1 cellular context compared by ENCODE assay signal in genomic region chr17:20009052-20009301, GRCh38.
TF ChIP-seq lines count a peak whose summit lies in the region.

No MANE protein-coding gene starts in this region.

TF ChIP-seq in HepG2, 621 proteins besides CTCF, POLR2A, EP300 and RAD21 (continued from another document and continues in another):
- peak; percentile 40; the same call in 1 of the 2 replicates for TF ChIP-seq ZHX2 (IDR thresholded peaks at IDR 0.05; ENCODE audit: low read depth)
- TF ChIP-seq ZHX2 (CRISPR knock-in tag; IDR thresholded peaks at IDR 0.05; ENCODE audit: borderline replicate concordance), result 0 out of 2 replicates have a peak, but pooled peaks have one; percentile 38
- 0 out of 2 replicates have a peak, but pooled peaks have one; percentile 53 for TF ChIP-seq SPEN (CRISPR knock-in tag; IDR thresholded peaks at IDR 0.05; ENCODE audit: low read depth)
- TF ChIP-seq ZEB1 (IDR thresholded peaks at IDR 0.05; ENCODE audit: insufficient replicate concordance, low read depth), result no peak
- peak; percentile 92; the same call in 1 of the 2 replicates for TF ChIP-seq ZNF143 (CRISPR knock-in tag; IDR thresholded peaks at IDR 0.05)
- TF ChIP-seq HNF1B (CRISPR knock-in tag; IDR thresholded peaks at IDR 0.05), result no peak
- TF ChIP-seq ELK4 (CRISPR knock-in tag; IDR thresholded peaks at IDR 0.05; ENCODE audit: borderline replicate concordance), result no peak
- no peak for TF ChIP-seq ZNF766 (CRISPR knock-in tag; IDR thresholded peaks at IDR 0.05; ENCODE audit: borderline replicate concordance)
- TF ChIP-seq HINFP (CRISPR knock-in tag; IDR thresholded peaks at IDR 0.05; ENCODE audit: low read depth), result 0 out of 2 replicates have a peak, but pooled peaks have one; percentile 55
- TF ChIP-seq ELF4 (CRISPR knock-in tag; IDR thresholded peaks at IDR 0.05; ENCODE audit: borderline replicate concordance), result no peak
- TF ChIP-seq ZNF891 (CRISPR knock-in tag; IDR thresholded peaks at IDR 0.05), result no peak
- peak; percentile 98 for TF ChIP-seq THAP11 (CRISPR knock-in tag; IDR thresholded peaks at IDR 0.05)
- no peak for TF ChIP-seq NCOA1 (CRISPR knock-in tag; IDR thresholded peaks at IDR 0.05)
- no peak for TF ChIP-seq ZNF12 (CRISPR knock-in tag; IDR thresholded peaks at IDR 0.05)
- no peak for TF ChIP-seq TEF (CRISPR knock-in tag; IDR thresholded peaks at IDR 0.05)
- TF ChIP-seq NKX3-1 (CRISPR knock-in tag; IDR thresholded peaks at IDR 0.05), result no peak
- no peak for TF ChIP-seq PRMT3 (CRISPR knock-in tag; IDR thresholded peaks at IDR 0.05; ENCODE audit: borderline replicate concordance, low read depth)
- no peak for TF ChIP-seq ZFP37 (CRISPR knock-in tag; IDR thresholded peaks at IDR 0.05; ENCODE audit: borderline replicate concordance)
- TF ChIP-seq MXD4 (CRISPR knock-in tag; IDR thresholded peaks at IDR 0.05), result no peak
- TF ChIP-seq DNMT1 (CRISPR knock-in tag; IDR thresholded peaks at IDR 0.05), result 0 out of 2 replicates have a peak, but pooled peaks have one; percentile 59
- 0 out of 2 replicates have a peak, but pooled peaks have one; percentile 27 for TF ChIP-seq ZNF513 (CRISPR knock-in tag; conservative IDR thresholded peaks at IDR 0.05)
- no peak for TF ChIP-seq PHF20 (CRISPR knock-in tag; IDR thresholded peaks at IDR 0.05)
- no peak for TF ChIP-seq ATF4 (CRISPR knock-in tag; IDR thresholded peaks at IDR 0.05)
- TF ChIP-seq U2AF2 (IDR thresholded peaks at IDR 0.05; ENCODE audit: low read depth, low read length), result no peak
- peak; percentile 69 for TF ChIP-seq YY1 (IDR thresholded peaks at IDR 0.05; ENCODE audit: insufficient read depth, insufficient replicate concordance, low read depth, low read length)
- peak; percentile 85; the same call in 1 of the 2 replicates for TF ChIP-seq GABPB1 (CRISPR knock-in tag; IDR thresholded peaks at IDR 0.05)
- no peak for TF ChIP-seq ZNF503 (CRISPR knock-in tag; IDR thresholded peaks at IDR 0.05)
- 0 out of 2 replicates have a peak, but pooled peaks have one; percentile 25 for TF ChIP-seq ZNF790 (CRISPR knock-in tag; IDR thresholded peaks at IDR 0.05; ENCODE audit: borderline replicate concordance)
- TF ChIP-seq ZNF816 (CRISPR knock-in tag; IDR thresholded peaks at IDR 0.05; ENCODE audit: borderline replicate concordance), result peak; percentile 41; the same call in 1 of the 2 replicates
- TF ChIP-seq ZNF501 (CRISPR knock-in tag; IDR thresholded peaks at IDR 0.05), result peak; percentile 69
- 0 out of 2 replicates have a peak, but pooled peaks have one; percentile 9 for TF ChIP-seq ZNF749 (CRISPR knock-in tag; IDR thresholded peaks at IDR 0.05; ENCODE audit: borderline replicate concordance)
- no peak for TF ChIP-seq POLR2G (IDR thresholded peaks at IDR 0.05; ENCODE audit: low read depth, low read length)
- no peak for TF ChIP-seq PCBP1 (IDR thresholded peaks at IDR 0.05; ENCODE audit: borderline replicate concordance, low read depth, low read length)
- no peak for TF ChIP-seq HOXA3 (CRISPR knock-in tag; IDR thresholded peaks at IDR 0.05)
- TF ChIP-seq SALL2 (CRISPR knock-in tag; IDR thresholded peaks at IDR 0.05), result no peak
- TF ChIP-seq NFAT5 (CRISPR knock-in tag; IDR thresholded peaks at IDR 0.05), result no peak
- TF ChIP-seq ZBTB42 (CRISPR knock-in tag; IDR thresholded peaks at IDR 0.05), result no peak
- peak; percentile 37; the same call in 1 of the 2 replicates for TF ChIP-seq SAP130 (CRISPR knock-in tag; IDR thresholded peaks at IDR 0.05; ENCODE audit: low read depth)
- no peak for TF ChIP-seq GABPA (IDR thresholded peaks at IDR 0.05; ENCODE audit: low read depth, low read length)
- no peak for TF ChIP-seq GABPA (CRISPR knock-in tag; IDR thresholded peaks at IDR 0.05; ENCODE audit: low read depth)
- TF ChIP-seq ZNF326 (CRISPR knock-in tag; IDR thresholded peaks at IDR 0.05; ENCODE audit: borderline replicate concordance), result no peak
- no peak for TF ChIP-seq XRCC5 (optimal IDR thresholded peaks at IDR 0.05; ENCODE audit: low read length)
